24 cellular contexts compared by ENCODE assay signal in genomic region chr7:151138541-151138910, GRCh38. TPM values are rescaled to one million over a fixed set of nuclear protein-coding genes. Genes with fewer than 3 reads are reported as not detected.
DNase-seq lines count a peak whose midpoint lies in the region; TF ChIP-seq lines count a peak whose summit lies in the region.
"Had no signal": no experiment of that assay in that cellular context is flagged by ENCODE, and none has a peak within 500 bp of the region (broad histone marks: within the 10 kb centered on the region; RNA-seq: fewer than 3 reads in every experiment).

No MANE protein-coding gene starts in this region.

- H3K4me1 ChIP-seq in endodermal cell (ENCODE audit: control insufficient read depth, insufficient read depth, low read length) (no peaks in the 10 kb centered on the region), testis (peaks cover 17% of the 10 kb centered on the region)

- H3K36me3 Mint-ChIP-seq in endodermal cell (ENCODE audit: low read depth) (peaks cover 49% of the 10 kb centered on the region), nephron progenitor cell (ENCODE audit: low read depth) (peaks cover 71% of the 10 kb centered on the region)

- H3K27me3 ChIP-seq in endodermal cell (ENCODE audit: control insufficient read depth, insufficient read depth, low read length, poor library complexity, severe bottlenecking) (no peaks in the 10 kb centered on the region), testis (no peaks in the 10 kb centered on the region)
- H3K27me3 ChIP-seq: gastrocnemius medialis, spleen had no signal

- H3K4me3 Mint-ChIP-seq in endodermal cell (no peak overlapping the region), nephron progenitor cell (peak overlapping the region; percentile 10)
- H3K4me3 Mint-ChIP-seq: CD8-positive, alpha-beta T cell; HFFc6; stimulated activated naive CD8-positive, alpha-beta T cell treated with anti-CD3 and anti-CD28 coated beads, Interleukin-15, Interleukin-2, amounts not matched to agents 100 ng/mL and 50 ng/mL, for 24 hours had no signal

- H3K4me3 ChIP-seq in endodermal cell (ENCODE audit: low read length) (no peak overlapping the region), testis (no peak overlapping the region)
- H3K4me3 ChIP-seq: gastrocnemius medialis, spleen had no signal

- in situ Hi-C loops in GM13977 (cut with MboI; ENCODE audit: low pct_unique_long_range_greater_than_20kb, low sequenced_read_pairs, unreplicated experiment): no loop called here

- WGBS in endodermal cell (ENCODE audit: insufficient coverage in 1 of 2, insufficient read length in 1 of 2), 2 experiments: 49 to 58% methylated on average over 16 to 18 of the region's 18 CpGs
- WGBS in testis, 2 donors: 89 to 93% methylated on average over 17 to 18 of the region's 18 CpGs

- H3K36me3 ChIP-seq in endodermal cell (ENCODE audit: control insufficient read depth, insufficient read depth, low read length) (peaks cover 47% of the 10 kb centered on the region), testis (ENCODE audit: low read depth, missing control alignments) (no peaks in the 10 kb centered on the region)

- no peak overlapping the region for H3K27ac Mint-ChIP-seq in endodermal cell
- H3K27ac Mint-ChIP-seq in nephron progenitor cell: no peak overlapping the region
- H3K27ac Mint-ChIP-seq: CD8-positive, alpha-beta T cell; HFFc6; stimulated activated naive CD8-positive, alpha-beta T cell treated with anti-CD3 and anti-CD28 coated beads, Interleukin-15, Interleukin-2, amounts not matched to agents 100 ng/mL and 50 ng/mL, for 24 hours had no signal

- H3K4me1 Mint-ChIP-seq in endodermal cell (peaks cover 30% of the 10 kb centered on the region), nephron progenitor cell (peaks cover 30% of the 10 kb centered on the region)

- DNase-seq in GM10266 (ENCODE audit: extremely low spot score) (peak; percentile 24), GM13977 (ENCODE audit: low spot score) (peak; percentile 30), endodermal cell (peak; percentile 86), nephron progenitor cell (no peak), T-helper 1 cell (no peak), testis (no peak), cortex of kidney (lab: John Stamatoyannopoulos, UW) (no peak)
- DNase-seq: activated CD4-positive, alpha-beta T cell treated with anti-CD3 and anti-CD28 coated beads for 1 hour; central memory CD4-positive, alpha-beta T cell; HFFc6; left colon; NCI-H1436 treated with DMSO at 0.1 percent for 48 hours; NCI-H2171; NCI-H524 treated with DMSO at 0.1 percent for 48 hours; stimulated activated CD4-positive, alpha-beta T cell treated with anti-CD3 and anti-CD28 coated beads, Interleukin-4, amount 100 ng/mL, for 24 hours; trophoblast cell had no signal

- TF ChIP-seq POLR2A in testis (IDR thresholded peaks at IDR 0.05): no peak

- H3K27ac ChIP-seq in endodermal cell (ENCODE audit: low read depth, low read length) (no peak overlapping the region), testis (no peak overlapping the region)
- H3K27ac ChIP-seq: gastrocnemius medialis, spleen had no signal

- TF ChIP-seq CTCF in GM10266 (IDR thresholded peaks at IDR 0.05; ENCODE audit: control insufficient read depth, insufficient read depth, low read depth, missing control alignments) (no peak), GM13977 (IDR thresholded peaks at IDR 0.05; ENCODE audit: extremely low read depth, insufficient read depth, missing control alignments) (no peak), endodermal cell (conservative IDR thresholded peaks at IDR 0.05) (peak; percentile 60), nephron progenitor cell (IDR thresholded peaks at IDR 0.05) (no peak), testis (IDR thresholded peaks at IDR 0.05) (no peak)

- H3K9me3 ChIP-seq in endodermal cell (ENCODE audit: control insufficient read depth, low read length): no peaks in the 10 kb centered on the region
- H3K9me3 ChIP-seq in testis: no peaks in the 10 kb centered on the region
- H3K9me3 ChIP-seq: gastrocnemius medialis, spleen had no signal

- no peak overlapping the region for H3K9ac ChIP-seq in endodermal cell (ENCODE audit: extremely low read depth, low read length, poor library complexity, severe bottlenecking)

- no peaks in the 10 kb centered on the region for H3K27me3 Mint-ChIP-seq in endodermal cell (ENCODE audit: insufficient read depth)
- peaks cover 63% of the 10 kb centered on the region for H3K27me3 Mint-ChIP-seq in nephron progenitor cell (ENCODE audit: low read depth, poor library complexity)
- H3K27me3 Mint-ChIP-seq: stimulated activated naive CD8-positive, alpha-beta T cell treated with anti-CD3 and anti-CD28 coated beads, Interleukin-15, Interleukin-2, amounts not matched to agents 100 ng/mL and 50 ng/mL, for 24 hours had no signal

- intact Hi-C loops in testis (cut with DNase I; ENCODE audit: low total_unique reads): no loop called here

- no peaks in the 10 kb centered on the region for H3K9me3 Mint-ChIP-seq in endodermal cell
- no peaks in the 10 kb centered on the region for H3K9me3 Mint-ChIP-seq in nephron progenitor cell
- H3K9me3 Mint-ChIP-seq: CD8-positive, alpha-beta T cell; HFFc6; stimulated activated naive CD8-positive, alpha-beta T cell treated with anti-CD3 and anti-CD28 coated beads, Interleukin-15, Interleukin-2, amounts not matched to agents 100 ng/mL and 50 ng/mL, for 24 hours had no signal

RNA-seq across cellular contexts. Expression of gene GBX1, which starts 29.0 kb away (rescaled TPM):
- total RNA-seq in endodermal cell (not detected), testis (10 to 100 TPM in 1 of 2 donors, 1 to 10 TPM in 1; 2.9 to 15.6 TPM)
- polyA plus RNA-seq in endodermal cell (2013, experiment 1 of 2): 1.00 TPM
- polyA plus RNA-seq in endodermal cell (2013, experiment 2 of 2): 0.75 TPM
- polyA plus RNA-seq in testis (ENCODE audit: insufficient read depth, low read depth, low replicate concordance): 7.2 TPM
- total RNA-seq: CD8-positive, alpha-beta T cell; esophagus mucosa; HFFc6; left colon; pulmonary artery endothelial cell; RPMI7951; spleen had no signal
- polyA plus RNA-seq: adipose tissue, spleen had no signal

RNA-seq across cellular contexts. Expression of gene ASB10, which starts 48.5 kb away (rescaled TPM):
- total RNA-seq in endodermal cell (not detected), testis (under 1 TPM in 1 of 2 donors, not detected in 1; 0.39 TPM)
- not detected for polyA plus RNA-seq in endodermal cell (2013, experiment 1 of 2)
- not detected for polyA plus RNA-seq in endodermal cell (2013, experiment 2 of 2)
- polyA plus RNA-seq in testis (ENCODE audit: insufficient read depth, low read depth, low replicate concordance): 0.18 TPM
- total RNA-seq: CD8-positive, alpha-beta T cell; esophagus mucosa; HFFc6; left colon; pulmonary artery endothelial cell; RPMI7951; spleen had no signal
- polyA plus RNA-seq: adipose tissue, spleen had no signal

RNA-seq across cellular contexts. Expression of gene AGAP3, which starts 52.3 kb away (rescaled TPM):
- total RNA-seq in endodermal cell (100 to 1,000 TPM; 113 to 116 TPM), testis (10 to 100 TPM; 65.6 to 90.5 TPM)
- 65.6 TPM for polyA plus RNA-seq in endodermal cell (2013, experiment 1 of 2)
- 64.1 TPM for polyA plus RNA-seq in endodermal cell (2013, experiment 2 of 2)
- polyA plus RNA-seq in testis (ENCODE audit: insufficient read depth, low read depth, low replicate concordance): 44.1 TPM

RNA-seq across cellular contexts. Expression of gene TMUB1, which starts 55.2 kb away (rescaled TPM):
- total RNA-seq in endodermal cell: 10 to 100 TPM; 48.1 to 52.6 TPM
- polyA plus RNA-seq in endodermal cell (2013, experiment 1 of 2): 42.7 TPM
- 41.2 TPM for polyA plus RNA-seq in endodermal cell (2013, experiment 2 of 2)
- 10 to 100 TPM; 63.2 to 68.7 TPM for total RNA-seq in testis
- 30.8 TPM for polyA plus RNA-seq in testis (ENCODE audit: insufficient read depth, low read depth, low replicate concordance)

RNA-seq across cellular contexts. Expression of gene FASTK, which starts 57.9 kb away (rescaled TPM):
- total RNA-seq in endodermal cell: 10 to 100 TPM; 64.0 to 71.0 TPM
- 62.8 TPM for polyA plus RNA-seq in endodermal cell (2013, experiment 1 of 2)
- 53.4 TPM for polyA plus RNA-seq in endodermal cell (2013, experiment 2 of 2)
- total RNA-seq in testis: 100 to 1,000 TPM; 114 to 124 TPM
- polyA plus RNA-seq in testis (ENCODE audit: insufficient read depth, low read depth, low replicate concordance): 60.3 TPM

Comparison
In these comparisons a context has a peak if more than half of its experiments do, and no peak if none do; other contexts are left out.
1. DNase-seq: peak in GM10266 (single experiment), GM13977 (single experiment) and endodermal cell (single experiment); none in nephron progenitor cell (single experiment), T-helper 1 cell (0 of 5), testis (single experiment) and cortex of kidney (single experiment).